ENCODE assay signal across 8 cellular contexts in genomic region chr1:105886309-105886708, GRCh38.
"Had no signal": no experiment of that assay in that cellular context is flagged by ENCODE, and none has a peak within 500 bp of the region (broad histone marks: within the 10 kb centered on the region; RNA-seq: fewer than 3 reads in every experiment).

No MANE protein-coding gene starts in this region.

- H3K27ac ChIP-seq: HL-60 had no signal

- ATAC-seq: GM23338, HepG2 had no signal

- FAIRE-seq: H1, H54, HepG2 had no signal

- H3K4me3 ChIP-seq: GM23338 had no signal

- DNase-seq: H9, HCEC 1CT, KBM-7 had no signal
